Comparison of ENCODE assay signal across 29 cellular contexts in the genomic region with DNA sequence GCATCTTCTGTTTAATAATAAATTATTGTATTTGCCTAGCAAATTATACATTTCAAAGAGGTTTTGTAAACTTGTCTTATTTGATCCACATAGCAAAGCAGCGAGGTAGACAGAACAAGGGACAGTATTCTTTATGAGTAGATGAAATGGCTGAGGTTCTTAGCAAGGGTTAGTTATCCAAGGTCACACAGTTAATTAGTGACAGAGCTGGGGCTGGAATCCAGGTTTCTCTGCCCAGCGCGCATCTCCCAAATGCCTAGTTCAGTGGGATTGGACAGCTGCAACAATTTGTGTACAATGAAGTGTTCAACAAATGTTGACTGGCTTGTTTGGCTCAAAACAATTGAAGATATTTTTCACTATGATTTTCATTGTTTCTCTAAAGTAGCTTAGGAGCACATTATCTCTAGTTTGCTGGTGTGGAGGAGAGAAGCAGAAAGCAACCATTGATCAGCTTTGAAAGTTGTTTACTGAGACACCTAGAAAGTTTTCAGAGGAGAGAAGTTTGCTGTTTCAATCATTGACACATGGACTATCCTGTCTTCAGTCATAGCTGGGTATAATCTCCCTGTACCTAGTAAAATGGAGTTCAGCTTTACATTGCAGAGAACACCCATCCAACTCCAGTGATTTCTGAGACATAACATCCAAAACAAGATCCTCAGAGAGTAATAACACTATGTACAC.
"Had no signal": no experiment of that assay in that cellular context is flagged by ENCODE, and none has a peak within 500 bp of the region (broad histone marks: within the 10 kb centered on the region; RNA-seq: fewer than 3 reads in every experiment).

No MANE protein-coding gene starts in this region.

- H3K27ac ChIP-seq: adrenal gland, cardiac muscle cell, colonic mucosa, epithelial cell of prostate, esophagus squamous epithelium, heart right ventricle, suprapubic skin, tibial artery, upper lobe of right lung, VCaP had no signal

- H3K9me3 Mint-ChIP-seq: activated naive CD8-positive, alpha-beta T cell treated with anti-CD3 and anti-CD28 coated beads for 36 hours; activated T-helper 1 cell treated with anti-CD3 and anti-CD28 coated beads, Interleukin-12 subunit alpha, Interleukin-12 subunit beta, Interleukin-2, Interleukin-4 antibody, amounts not matched to agents 30 ng/mL and 10 ng/mL and 1 ng/mL, durations not matched to agents 14 hours and 24 hours and 36 hours; brain had no signal

- H3K4me3 ChIP-seq: adrenal gland, cardiac muscle cell, colonic mucosa, esophagus squamous epithelium, heart right ventricle, suprapubic skin, tibial artery, upper lobe of right lung had no signal

- H3K9me3 ChIP-seq: adrenal gland, colonic mucosa, esophagus squamous epithelium, heart right ventricle, suprapubic skin, tibial artery, upper lobe of right lung had no signal

- H3K36me3 ChIP-seq: adrenal gland, cardiac muscle cell, colonic mucosa, esophagus squamous epithelium, heart right ventricle, suprapubic skin, tibial artery, upper lobe of right lung had no signal

- H3K36me3 Mint-ChIP-seq: activated naive CD8-positive, alpha-beta T cell treated with anti-CD3 and anti-CD28 coated beads for 36 hours; brain; natural killer cell treated with Interleukin-12 subunit alpha and Interleukin-12 subunit beta and Interleukin-15 and Interleukin-18, amount 100 ng/mL, for 72 hours had no signal

- H3K27ac Mint-ChIP-seq: activated naive CD4-positive, alpha-beta T cell treated with anti-CD3 and anti-CD28 coated beads for 36 hours; activated naive CD8-positive, alpha-beta T cell treated with anti-CD3 and anti-CD28 coated beads for 36 hours; activated T-helper 1 cell treated with anti-CD3 and anti-CD28 coated beads, Interleukin-12 subunit alpha, Interleukin-12 subunit beta, Interleukin-2, Interleukin-4 antibody, amounts not matched to agents 30 ng/mL and 10 ng/mL and 1 ng/mL, durations not matched to agents 14 hours and 24 hours and 36 hours; brain; natural killer cell treated with Interleukin-12 subunit alpha and Interleukin-12 subunit beta and Interleukin-15 and Interleukin-18, amount 100 ng/mL, for 72 hours had no signal

- ATAC-seq: activated CD4-positive, CD25-positive, alpha-beta regulatory T cell treated with anti-CD3 and anti-CD28 coated beads, Interleukin-2, amount 50 U/mL, for 24 hours; heart right ventricle; natural killer cell treated with Interleukin-12 subunit alpha and Interleukin-12 subunit beta and Interleukin-15 and Interleukin-18, amount 100 ng/mL, for 72 hours; upper lobe of right lung had no signal

- DNase-seq: activated CD4-positive, alpha-beta T cell treated with anti-CD3 and anti-CD28 coated beads for 48 hours; activated CD4-positive, alpha-beta T cell treated with anti-CD3 and anti-CD28 coated beads, Interleukin-2, amount 50 U/mL, for 48 hours; activated CD8-positive, alpha-beta memory T cell treated with anti-CD3 and anti-CD28 coated beads for 24 hours; activated effector memory CD4-positive, alpha-beta T cell treated with anti-CD3 and anti-CD28 coated beads, Interleukin-2, amount 50 U/mL, for 16 hours; activated naive CD4-positive, alpha-beta T cell treated with anti-CD3 and anti-CD28 coated beads for 36 hours; activated naive CD8-positive, alpha-beta T cell treated with anti-CD3 and anti-CD28 coated beads for 36 hours; adrenal gland; aorta; cerebellar nuclear complex; colonic mucosa; effector CD8-positive, alpha-beta T cell; esophagus squamous epithelium; foreskin melanocyte; heart right ventricle; mesenchymal stem cell; retina; stimulated activated CD4-positive, alpha-beta T cell treated with anti-CD3 and anti-CD28 coated beads, Interleukin-15, amount 100 ng/mL, for 24 hours; stimulated activated naive CD4-positive, alpha-beta T cell; T-helper 9 cell; tibial artery; upper lobe of right lung had no signal

- H3K27me3 Mint-ChIP-seq: activated naive CD8-positive, alpha-beta T cell treated with anti-CD3 and anti-CD28 coated beads for 36 hours had no signal

- H3K27me3 ChIP-seq: adrenal gland, cardiac muscle cell, colonic mucosa, esophagus squamous epithelium, heart right ventricle, suprapubic skin, tibial artery, upper lobe of right lung had no signal

- H3K4me1 ChIP-seq: adrenal gland, colonic mucosa, esophagus squamous epithelium, heart right ventricle, suprapubic skin, tibial artery, upper lobe of right lung had no signal

- H3K4me1 Mint-ChIP-seq: activated naive CD8-positive, alpha-beta T cell treated with anti-CD3 and anti-CD28 coated beads for 36 hours had no signal

- H3K4me3 Mint-ChIP-seq: activated naive CD4-positive, alpha-beta T cell treated with anti-CD3 and anti-CD28 coated beads for 36 hours; activated naive CD8-positive, alpha-beta T cell treated with anti-CD3 and anti-CD28 coated beads for 36 hours; activated T-helper 1 cell treated with anti-CD3 and anti-CD28 coated beads, Interleukin-12 subunit alpha, Interleukin-12 subunit beta, Interleukin-2, Interleukin-4 antibody, amounts not matched to agents 30 ng/mL and 10 ng/mL and 1 ng/mL, durations not matched to agents 14 hours and 24 hours and 36 hours; brain; natural killer cell treated with Interleukin-12 subunit alpha and Interleukin-12 subunit beta and Interleukin-15 and Interleukin-18, amount 100 ng/mL, for 72 hours had no signal
